Comparison of ENCODE assay signal across 9 cellular contexts in genomic region chr19:17496337-17496997, GRCh38. TPM values are rescaled to one million over a fixed set of nuclear protein-coding genes. Genes with fewer than 3 reads are reported as not detected.
DNase-seq lines count a peak whose midpoint lies in the region; ATAC-seq and TF ChIP-seq lines count a peak whose summit lies in the region.
"Had no signal": no experiment of that assay in that cellular context is flagged by ENCODE, and none has a peak within 500 bp of the region (broad histone marks: within the 10 kb centered on the region; RNA-seq: fewer than 3 reads in every experiment).

No MANE protein-coding gene starts in this region.

- ATAC-seq in GM18907 (IDR thresholded peaks at IDR 0.05; ENCODE audit: unreplicated experiment) = peak; percentile 71
- peak; percentile 73 to 90 (median 89) for ATAC-seq in psoas muscle
- no peak for ATAC-seq in GM21717 (IDR thresholded peaks at IDR 0.05; ENCODE audit: unreplicated experiment)

- no peaks in the 10 kb centered on the region for H3K27me3 Mint-ChIP-seq in activated T-helper 2 cell treated with anti-CD3 and anti-CD28 coated beads, Interferon-gamma antibody, Interleukin-2, Interleukin-4, amounts not matched to agents 10 μg/mL and 5 μg/mL and 100 μg/mL, durations not matched to agents 14 hours and 24 hours and 36 hours (ENCODE audit: low read depth)
- H3K27me3 Mint-ChIP-seq: stimulated activated naive CD8-positive, alpha-beta T cell treated with anti-CD3 and anti-CD28 coated beads, Interleukin-15, Interleukin-2, amounts not matched to agents 100 ng/mL and 50 ng/mL, for 24 hours had no signal

- H3K27me3 ChIP-seq in KMS-11 (ENCODE audit: insufficient read depth, low read depth) (no peaks in the 10 kb centered on the region), psoas muscle (ENCODE audit: insufficient read depth in 3 of 3, low read length in 2 of 3) (no peaks in the 10 kb centered on the region)

- H3K9me3 Mint-ChIP-seq in activated T-helper 2 cell treated with anti-CD3 and anti-CD28 coated beads, Interferon-gamma antibody, Interleukin-2, Interleukin-4, amounts not matched to agents 10 μg/mL and 5 μg/mL and 100 μg/mL, durations not matched to agents 14 hours and 24 hours and 36 hours = no peaks in the 10 kb centered on the region
- H3K9me3 Mint-ChIP-seq: stimulated activated naive CD8-positive, alpha-beta T cell treated with anti-CD3 and anti-CD28 coated beads, Interleukin-15, Interleukin-2, amounts not matched to agents 100 ng/mL and 50 ng/mL, for 24 hours had no signal

- H3K9ac ChIP-seq in KMS-11 = no peak overlapping the region

- H3K4me3 ChIP-seq in KMS-11 (IDR thresholded peaks at IDR 0.05; ENCODE audit: insufficient read depth, low read depth, low read length) = no peak overlapping the region
- H3K4me3 ChIP-seq in psoas muscle = no peak overlapping the region

- H4K20me1 ChIP-seq in KMS-11 (ENCODE audit: insufficient read depth) = no peaks in the 10 kb centered on the region

- H3K4me1 Mint-ChIP-seq in activated T-helper 2 cell treated with anti-CD3 and anti-CD28 coated beads, Interferon-gamma antibody, Interleukin-2, Interleukin-4, amounts not matched to agents 10 μg/mL and 5 μg/mL and 100 μg/mL, durations not matched to agents 14 hours and 24 hours and 36 hours (ENCODE audit: low read depth) = peaks cover 14% of the 10 kb centered on the region

- H3K27ac ChIP-seq in KMS-11 (no peak overlapping the region), psoas muscle (peak overlapping the region; percentile 42)

- no peaks in the 10 kb centered on the region for H3K36me3 ChIP-seq in KMS-11 (ENCODE audit: insufficient read depth)
- H3K36me3 ChIP-seq in psoas muscle (ENCODE audit: insufficient read depth in 1 of 2, low read depth in 1 of 2) = peaks cover 0 to 34% of the 10 kb centered on the region in 2 donors

- H3K4me1 ChIP-seq in KMS-11 (ENCODE audit: low read depth, poor library complexity, severe bottlenecking) (no peaks in the 10 kb centered on the region), psoas muscle (peaks cover 15% of the 10 kb centered on the region)

- H3K36me3 Mint-ChIP-seq in activated T-helper 2 cell treated with anti-CD3 and anti-CD28 coated beads, Interferon-gamma antibody, Interleukin-2, Interleukin-4, amounts not matched to agents 10 μg/mL and 5 μg/mL and 100 μg/mL, durations not matched to agents 14 hours and 24 hours and 36 hours (ENCODE audit: low read depth) = no peaks in the 10 kb centered on the region

- H3K4me3 Mint-ChIP-seq in activated T-helper 2 cell treated with anti-CD3 and anti-CD28 coated beads, Interferon-gamma antibody, Interleukin-2, Interleukin-4, amounts not matched to agents 10 μg/mL and 5 μg/mL and 100 μg/mL, durations not matched to agents 14 hours and 24 hours and 36 hours (ENCODE audit: low read depth) = no peak overlapping the region
- H3K4me3 Mint-ChIP-seq: stimulated activated naive CD8-positive, alpha-beta T cell treated with anti-CD3 and anti-CD28 coated beads, Interleukin-15, Interleukin-2, amounts not matched to agents 100 ng/mL and 50 ng/mL, for 24 hours had no signal

- H3K9me3 ChIP-seq in psoas muscle = no peaks in the 10 kb centered on the region

- H3K4me2 ChIP-seq in KMS-11 = no peak overlapping the region; the same call in 1 of the 2 replicates

- no peaks in the 10 kb centered on the region for H3K79me2 ChIP-seq in KMS-11 (ENCODE audit: insufficient read depth, low read depth)

- WGBS in psoas muscle, 3 donors = 39 to 52% (median 40%) methylated on average over 14 of the region's 14 CpGs

- TF ChIP-seq CTCF in KMS-11 (conservative IDR thresholded peaks at IDR 0.05; ENCODE audit: low read depth, low read length) (peak; percentile 90), psoas muscle (IDR thresholded peaks at IDR 0.05) (peak; percentile 80)

- no peak overlapping the region for H3K27ac Mint-ChIP-seq in activated T-helper 2 cell treated with anti-CD3 and anti-CD28 coated beads, Interferon-gamma antibody, Interleukin-2, Interleukin-4, amounts not matched to agents 10 μg/mL and 5 μg/mL and 100 μg/mL, durations not matched to agents 14 hours and 24 hours and 36 hours
- H3K27ac Mint-ChIP-seq: stimulated activated naive CD8-positive, alpha-beta T cell treated with anti-CD3 and anti-CD28 coated beads, Interleukin-15, Interleukin-2, amounts not matched to agents 100 ng/mL and 50 ng/mL, for 24 hours had no signal

- no peak overlapping the region for H2AFZ ChIP-seq in KMS-11 (ENCODE audit: low read depth)

- intact Hi-C loops in activated T-helper 2 cell treated with anti-CD3 and anti-CD28 coated beads, Interferon-gamma antibody, Interleukin-2, Interleukin-4, amounts not matched to agents 10 μg/mL and 5 μg/mL and 100 μg/mL, durations not matched to agents 14 hours and 24 hours and 36 hours (cut with micrococcal nuclease) = loop anchor here (5.0 to 10.0 kb wide), 2 partner anchors 58 to 76 kb away; partner anchors contain the start of gene COLGALT1
- intact Hi-C loops in psoas muscle (cut with DNase I) = no loop called here

- DNase-seq in AG08395 (ENCODE audit: low spot score) = peak; percentile 57
- DNase-seq in SIG-M5 (lab: John Stamatoyannopoulos, UW) = peak; percentile 13
- peak; percentile 74 for DNase-seq in activated T-helper 2 cell treated with anti-CD3 and anti-CD28 coated beads, Interferon-gamma antibody, Interleukin-2, Interleukin-4, amounts not matched to agents 10 μg/mL and 5 μg/mL and 100 μg/mL, durations not matched to agents 14 hours and 24 hours and 36 hours (ENCODE audit: low spot score)
- DNase-seq in glomerular visceral epithelial cell (ENCODE audit: extremely low spot score) = peak; percentile 78
- DNase-seq in psoas muscle = peak; percentile 77 to 90

RNA-seq across cellular contexts. Expression of gene PGLS, which starts 15.0 kb away (rescaled TPM):
- total RNA-seq in activated T-helper 2 cell treated with anti-CD3 and anti-CD28 coated beads, Interferon-gamma antibody, Interleukin-2, Interleukin-4, amounts not matched to agents 10 μg/mL and 5 μg/mL and 100 μg/mL, durations not matched to agents 14 hours and 24 hours and 36 hours = 81.4 and 85.7 TPM in 2 replicates
- 10 to 100 TPM; 14.8 to 17.3 (median 16.3) TPM for total RNA-seq in psoas muscle
- polyA plus RNA-seq in psoas muscle = 10 to 100 TPM; 11.7 to 53.5 (median 18.3) TPM

RNA-seq across cellular contexts. Expression of gene SLC27A1, which starts 26.1 kb away (rescaled TPM):
- 3.1 and 3.5 TPM in 2 replicates for total RNA-seq in activated T-helper 2 cell treated with anti-CD3 and anti-CD28 coated beads, Interferon-gamma antibody, Interleukin-2, Interleukin-4, amounts not matched to agents 10 μg/mL and 5 μg/mL and 100 μg/mL, durations not matched to agents 14 hours and 24 hours and 36 hours
- total RNA-seq in psoas muscle = 10 to 100 TPM; 18.4 to 40.1 (median 27.9) TPM
- polyA plus RNA-seq in psoas muscle = 10 to 100 TPM; 11.8 to 30.6 (median 24.1) TPM

RNA-seq across cellular contexts. Expression of gene NXNL1, which starts 35.7 kb away (rescaled TPM):
- not detected in 2 replicates for total RNA-seq in activated T-helper 2 cell treated with anti-CD3 and anti-CD28 coated beads, Interferon-gamma antibody, Interleukin-2, Interleukin-4, amounts not matched to agents 10 μg/mL and 5 μg/mL and 100 μg/mL, durations not matched to agents 14 hours and 24 hours and 36 hours
- 1 to 10 TPM in 1 of 4 donors, under 1 TPM in 3; 0.43 to 1.0 (median 0.72) TPM for total RNA-seq in psoas muscle
- under 1 TPM in 2 of 3 donors, not detected in 1; 0.14 to 0.64 TPM for polyA plus RNA-seq in psoas muscle

RNA-seq across cellular contexts. Expression of gene TMEM221, which starts 48.0 kb away (rescaled TPM):
- total RNA-seq in activated T-helper 2 cell treated with anti-CD3 and anti-CD28 coated beads, Interferon-gamma antibody, Interleukin-2, Interleukin-4, amounts not matched to agents 10 μg/mL and 5 μg/mL and 100 μg/mL, durations not matched to agents 14 hours and 24 hours and 36 hours = not detected in 2 replicates
- total RNA-seq in psoas muscle = under 1 TPM in 1 of 4 donors, not detected in 3; 0.39 TPM
- under 1 TPM in 2 of 3 donors, not detected in 1; 0.04 to 0.25 TPM for polyA plus RNA-seq in psoas muscle

RNA-seq across cellular contexts. Expression of gene COLGALT1, which starts 59.0 kb away (rescaled TPM):
- 77.0 and 84.3 TPM in 2 replicates for total RNA-seq in activated T-helper 2 cell treated with anti-CD3 and anti-CD28 coated beads, Interferon-gamma antibody, Interleukin-2, Interleukin-4, amounts not matched to agents 10 μg/mL and 5 μg/mL and 100 μg/mL, durations not matched to agents 14 hours and 24 hours and 36 hours
- total RNA-seq in psoas muscle = 10 to 100 TPM; 19.8 to 27.7 (median 23.3) TPM
- 10 to 100 TPM; 15.3 to 34.8 (median 21.4) TPM for polyA plus RNA-seq in psoas muscle

Comparison
In these comparisons a context has a peak if more than half of its experiments do, and no peak if none do; other contexts are left out.
1. DNase-seq: peak in every context shown above with its lines; median percentile 84 in psoas muscle; 78 in glomerular visceral epithelial cell; 74 in activated T-helper 2 cell treated with anti-CD3 and anti-CD28 coated beads, Interferon-gamma antibody, Interleukin-2, Interleukin-4, amounts not matched to agents 10 μg/mL and 5 μg/mL and 100 μg/mL, durations not matched to agents 14 hours and 24 hours and 36 hours; 57 in AG08395; 13 in SIG-M5.